In the genomic region with DNA sequence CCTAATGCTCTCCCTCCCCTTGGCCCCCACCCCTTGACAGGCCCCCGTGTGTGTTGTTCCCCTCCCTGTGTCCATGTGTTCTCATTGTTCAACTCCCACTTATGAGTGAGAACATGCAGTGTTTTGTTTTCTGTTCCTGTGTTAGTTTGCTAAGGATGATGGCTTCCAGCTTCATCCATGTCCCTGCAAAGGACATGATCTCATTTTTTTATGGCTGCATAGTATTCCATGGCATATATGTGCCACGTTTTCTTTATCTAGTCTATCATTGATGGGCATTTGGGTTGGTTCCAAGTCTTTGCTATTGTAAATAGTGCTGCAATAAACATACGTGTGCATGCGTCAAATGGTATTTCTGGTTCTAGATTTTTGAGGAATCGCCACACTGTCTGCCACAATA, we compare ENCODE assay signal across 8 cellular contexts. TPM values are rescaled to one million over a fixed set of nuclear protein-coding genes. Genes with fewer than 3 reads are reported as not detected.
DNase-seq lines count a peak whose midpoint lies in the region; ATAC-seq and TF ChIP-seq lines count a peak whose summit lies in the region.
"Not testable (repeated sequence)": the region's sequence is repeated elsewhere in the genome, so short reads cannot be mapped to it uniquely, and the experiment has no call there.

No MANE protein-coding gene starts in this region.

- CTCF ChIA-PET in activated naive CD4-positive, alpha-beta T cell treated with anti-CD3 and anti-CD28 coated beads for 36 hours (lab: Charles Lee): not testable (repeated sequence)

- not testable (repeated sequence) for TF ChIP-seq CTCF in C4-2B (conservative IDR thresholded peaks at IDR 0.05)

- not testable (repeated sequence) for H3K36me3 Mint-ChIP-seq in T-helper 2 cell treated with Interferon-gamma antibody and Interleukin-4, amounts not matched to agents 5 μg/mL and 100 μg/mL, for 36 hours (ENCODE audit: low read depth); activated naive CD4-positive, alpha-beta T cell treated with anti-CD3 and anti-CD28 coated beads for 36 hours (ENCODE audit: low read depth); effector memory CD8-positive, alpha-beta T cell (ENCODE audit: insufficient read depth); naive B cell; stimulated activated effector memory CD8-positive, alpha-beta T cell treated with anti-CD3 and anti-CD28 coated beads, Interleukin-12 subunit alpha, Interleukin-12 subunit beta, amount 100 ng/mL, for 72 hours

- peak overlapping the region; percentile 88 for H3K27ac ChIP-seq in C4-2B

- ATAC-seq in GM21423 (IDR thresholded peaks at IDR 0.05; ENCODE audit: unreplicated experiment) (peak; percentile 6), HG02885 (IDR thresholded peaks at IDR 0.05; ENCODE audit: poor library complexity, unreplicated experiment) (peak; percentile 7)
- not testable (repeated sequence) for ATAC-seq in effector memory CD8-positive, alpha-beta T cell (replicated peaks); naive B cell (ENCODE audit: low read depth in 2 of 2); stimulated activated effector memory CD8-positive, alpha-beta T cell treated with anti-CD3 and anti-CD28 coated beads, Interleukin-12 subunit alpha, Interleukin-12 subunit beta, amount 100 ng/mL, for 72 hours

- H3K27ac Mint-ChIP-seq in T-helper 2 cell treated with Interferon-gamma antibody and Interleukin-4, amounts not matched to agents 5 μg/mL and 100 μg/mL, for 36 hours; activated naive CD4-positive, alpha-beta T cell treated with anti-CD3 and anti-CD28 coated beads for 36 hours; naive B cell: not testable (repeated sequence)
- peak overlapping the region in 1 of 2 donors; percentile 97 for H3K27ac Mint-ChIP-seq in effector memory CD8-positive, alpha-beta T cell
- peak overlapping the region; percentile 97 for H3K27ac Mint-ChIP-seq in stimulated activated effector memory CD8-positive, alpha-beta T cell treated with anti-CD3 and anti-CD28 coated beads, Interleukin-12 subunit alpha, Interleukin-12 subunit beta, amount 100 ng/mL, for 72 hours

- not testable (repeated sequence) for H3K9me3 Mint-ChIP-seq in T-helper 2 cell treated with Interferon-gamma antibody and Interleukin-4, amounts not matched to agents 5 μg/mL and 100 μg/mL, for 36 hours; activated naive CD4-positive, alpha-beta T cell treated with anti-CD3 and anti-CD28 coated beads for 36 hours; effector memory CD8-positive, alpha-beta T cell; naive B cell; stimulated activated effector memory CD8-positive, alpha-beta T cell treated with anti-CD3 and anti-CD28 coated beads, Interleukin-12 subunit alpha, Interleukin-12 subunit beta, amount 100 ng/mL, for 72 hours

- not testable (repeated sequence) for H3K4me1 Mint-ChIP-seq in T-helper 2 cell treated with Interferon-gamma antibody and Interleukin-4, amounts not matched to agents 5 μg/mL and 100 μg/mL, for 36 hours (ENCODE audit: low read depth)
- peaks cover 12% of the 10 kb centered on the region for H3K4me1 Mint-ChIP-seq in activated naive CD4-positive, alpha-beta T cell treated with anti-CD3 and anti-CD28 coated beads for 36 hours (ENCODE audit: low read depth)
- H3K4me1 Mint-ChIP-seq in effector memory CD8-positive, alpha-beta T cell (ENCODE audit: low read depth in 2 of 2): peaks cover 8 to 15% of the 10 kb centered on the region in 2 donors
- peaks cover 12 to 24% (median 14%) of the 10 kb centered on the region in 3 donors for H3K4me1 Mint-ChIP-seq in naive B cell
- peaks cover 12% of the 10 kb centered on the region for H3K4me1 Mint-ChIP-seq in stimulated activated effector memory CD8-positive, alpha-beta T cell treated with anti-CD3 and anti-CD28 coated beads, Interleukin-12 subunit alpha, Interleukin-12 subunit beta, amount 100 ng/mL, for 72 hours

- H3K4me3 Mint-ChIP-seq in T-helper 2 cell treated with Interferon-gamma antibody and Interleukin-4, amounts not matched to agents 5 μg/mL and 100 μg/mL, for 36 hours: peak overlapping the region; percentile 74
- peak overlapping the region; percentile 72 for H3K4me3 Mint-ChIP-seq in activated naive CD4-positive, alpha-beta T cell treated with anti-CD3 and anti-CD28 coated beads for 36 hours
- H3K4me3 Mint-ChIP-seq in effector memory CD8-positive, alpha-beta T cell: peak overlapping the region; percentile 88 to 92
- H3K4me3 Mint-ChIP-seq in naive B cell: peak overlapping the region in 7 of 8 donors; percentile 56 to 96 (median 79)
- peak overlapping the region; percentile 89 for H3K4me3 Mint-ChIP-seq in stimulated activated effector memory CD8-positive, alpha-beta T cell treated with anti-CD3 and anti-CD28 coated beads, Interleukin-12 subunit alpha, Interleukin-12 subunit beta, amount 100 ng/mL, for 72 hours

- intact Hi-C loops in activated naive CD4-positive, alpha-beta T cell treated with anti-CD3 and anti-CD28 coated beads for 36 hours (cut with micrococcal nuclease): loop anchor here (1.0 to 5.0 kb wide), 3 partner anchors 16 to 162 kb away; a partner anchor contains a TSS

- not testable (repeated sequence) for DNase-seq in T-helper 2 cell treated with Interferon-gamma antibody and Interleukin-4, amounts not matched to agents 5 μg/mL and 100 μg/mL, for 36 hours (ENCODE audit: low spot score); activated naive CD4-positive, alpha-beta T cell treated with anti-CD3 and anti-CD28 coated beads for 36 hours; effector memory CD8-positive, alpha-beta T cell; naive B cell; stimulated activated effector memory CD8-positive, alpha-beta T cell treated with anti-CD3 and anti-CD28 coated beads, Interleukin-12 subunit alpha, Interleukin-12 subunit beta, amount 100 ng/mL, for 72 hours (ENCODE audit: low spot score in 2 of 2)

- H3K27me3 Mint-ChIP-seq in T-helper 2 cell treated with Interferon-gamma antibody and Interleukin-4, amounts not matched to agents 5 μg/mL and 100 μg/mL, for 36 hours (ENCODE audit: low read depth); activated naive CD4-positive, alpha-beta T cell treated with anti-CD3 and anti-CD28 coated beads for 36 hours (ENCODE audit: low read depth); effector memory CD8-positive, alpha-beta T cell; naive B cell: not testable (repeated sequence)

RNA-seq across cellular contexts. Expression of a gene that starts 0.6 kb away (rescaled TPM):
- total RNA-seq in activated naive CD4-positive, alpha-beta T cell treated with anti-CD3 and anti-CD28 coated beads for 36 hours: 10 to 100 TPM; 37.9 to 38.0 TPM
- 100 to 1,000 TPM in 1 of 6 donors, 10 to 100 TPM in 5; 72.9 to 142 (median 79.6) TPM for polyA plus RNA-seq in naive B cell (ENCODE audit: low read depth in 6 of 6)
